In the genomic region with DNA sequence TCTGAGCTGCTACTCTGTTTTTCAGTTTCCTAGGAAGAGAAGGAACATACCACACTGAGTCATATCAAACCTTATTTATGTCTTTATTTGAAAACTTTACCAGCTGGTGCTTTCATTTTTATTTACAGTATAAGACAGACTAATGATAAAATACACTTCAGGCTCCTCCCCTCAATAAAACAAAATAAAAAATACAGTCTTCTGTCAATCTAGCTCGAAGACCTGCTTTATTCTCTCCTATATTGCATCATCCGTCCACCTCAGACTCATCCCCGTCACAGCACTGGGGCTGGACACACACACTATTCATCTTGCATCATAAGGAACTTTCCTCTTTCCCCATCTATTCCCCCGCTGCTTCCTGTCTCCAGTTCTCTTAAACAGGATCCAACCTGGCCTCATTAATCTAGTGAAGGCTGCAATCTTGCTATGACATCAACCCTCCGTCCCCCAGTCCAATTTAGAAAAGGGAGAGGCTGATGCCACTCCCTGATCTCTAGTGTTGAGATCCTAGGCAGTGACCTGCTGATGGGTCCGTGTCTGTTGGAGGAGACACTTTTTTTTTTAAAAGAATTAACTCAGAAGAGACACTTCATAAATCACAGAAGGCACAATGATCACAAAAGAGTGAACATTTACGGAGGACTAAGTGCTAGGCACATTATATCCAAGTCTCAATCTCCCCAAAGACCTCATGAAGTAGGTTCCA, we compare ENCODE assay signal across 1 cellular context.
TF ChIP-seq lines count a peak whose summit lies in the region.

No MANE protein-coding gene starts in this region.

TF ChIP-seq in HepG2, 621 proteins besides CTCF, POLR2A, EP300 and RAD21 (continues in another document):
- TF ChIP-seq, protein P1, sequence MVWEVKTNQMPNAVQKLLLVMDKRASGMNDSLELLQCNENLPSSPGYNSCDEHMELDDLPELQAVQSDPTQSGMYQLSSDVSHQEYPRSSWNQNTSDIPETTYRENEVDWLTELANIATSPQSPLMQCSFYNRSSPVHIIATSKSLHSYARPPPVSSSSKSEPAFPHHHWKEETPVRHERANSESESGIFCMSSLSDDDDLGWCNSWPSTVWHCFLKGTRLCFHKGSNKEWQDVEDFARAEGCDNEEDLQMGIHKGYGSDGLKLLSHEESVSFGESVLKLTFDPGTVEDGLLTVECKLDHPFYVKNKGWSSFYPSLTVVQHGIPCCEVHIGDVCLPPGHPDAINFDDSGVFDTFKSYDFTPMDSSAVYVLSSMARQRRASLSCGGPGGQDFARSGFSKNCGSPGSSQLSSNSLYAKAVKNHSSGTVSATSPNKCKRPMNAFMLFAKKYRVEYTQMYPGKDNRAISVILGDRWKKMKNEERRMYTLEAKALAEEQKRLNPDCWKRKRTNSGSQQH (CRISPR knock-in tag; IDR thresholded peaks at IDR 0.05; ENCODE audit: low read depth) = no peak
- TF ChIP-seq HIVEP1 (CRISPR knock-in tag; IDR thresholded peaks at IDR 0.05) = no peak
- TF ChIP-seq KLF15 (CRISPR knock-in tag; IDR thresholded peaks at IDR 0.05; ENCODE audit: borderline replicate concordance) = no peak
- 0 out of 2 replicates have a peak, but pooled peaks have one; percentile 9 for TF ChIP-seq REPIN1 (CRISPR knock-in tag; IDR thresholded peaks at IDR 0.05; ENCODE audit: borderline replicate concordance, low read depth)
- TF ChIP-seq DR1 (CRISPR knock-in tag; IDR thresholded peaks at IDR 0.05) = no peak
- no peak for TF ChIP-seq FOXM1 (CRISPR knock-in tag; IDR thresholded peaks at IDR 0.05)
- TF ChIP-seq, protein P2, sequence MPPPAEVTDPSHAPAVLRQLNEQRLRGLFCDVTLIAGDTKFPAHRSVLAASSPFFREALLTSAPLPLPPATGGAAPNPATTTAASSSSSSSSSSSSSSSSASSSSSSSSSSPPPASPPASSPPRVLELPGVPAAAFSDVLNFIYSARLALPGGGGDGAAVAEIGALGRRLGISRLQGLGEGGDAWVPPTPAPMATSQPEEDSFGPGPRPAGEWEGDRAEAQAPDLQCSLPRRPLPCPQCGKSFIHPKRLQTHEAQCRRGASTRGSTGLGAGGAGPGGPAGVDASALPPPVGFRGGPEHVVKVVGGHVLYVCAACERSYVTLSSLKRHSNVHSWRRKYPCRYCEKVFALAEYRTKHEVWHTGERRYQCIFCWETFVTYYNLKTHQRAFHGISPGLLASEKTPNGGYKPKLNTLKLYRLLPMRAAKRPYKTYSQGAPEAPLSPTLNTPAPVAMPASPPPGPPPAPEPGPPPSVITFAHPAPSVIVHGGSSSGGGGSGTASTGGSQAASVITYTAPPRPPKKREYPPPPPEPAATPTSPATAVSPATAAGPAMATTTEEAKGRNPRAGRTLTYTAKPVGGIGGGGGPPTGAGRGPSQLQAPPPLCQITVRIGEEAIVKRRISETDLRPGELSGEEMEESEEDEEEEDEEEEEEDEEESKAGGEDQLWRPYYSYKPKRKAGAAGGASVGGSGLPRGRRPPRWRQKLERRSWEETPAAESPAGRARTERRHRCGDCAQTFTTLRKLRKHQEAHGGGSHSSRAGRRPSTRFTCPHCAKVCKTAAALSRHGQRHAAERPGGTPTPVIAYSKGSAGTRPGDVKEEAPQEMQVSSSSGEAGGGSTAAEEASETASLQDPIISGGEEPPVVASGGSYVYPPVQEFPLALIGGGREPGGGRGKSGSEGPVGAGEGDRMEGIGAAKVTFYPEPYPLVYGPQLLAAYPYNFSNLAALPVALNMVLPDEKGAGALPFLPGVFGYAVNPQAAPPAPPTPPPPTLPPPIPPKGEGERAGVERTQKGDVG (CRISPR knock-in tag; IDR thresholded peaks at IDR 0.05; ENCODE audit: borderline replicate concordance) = no peak
- no peak for TF ChIP-seq NFKB2 (CRISPR knock-in tag; IDR thresholded peaks at IDR 0.05; ENCODE audit: borderline replicate concordance)
- no peak for TF ChIP-seq NRL (CRISPR knock-in tag; IDR thresholded peaks at IDR 0.05; ENCODE audit: borderline replicate concordance)
- TF ChIP-seq ZNF570 (CRISPR knock-in tag; IDR thresholded peaks at IDR 0.05; ENCODE audit: borderline replicate concordance) = no peak
- no peak for TF ChIP-seq ZNF275 (CRISPR knock-in tag; IDR thresholded peaks at IDR 0.05; ENCODE audit: borderline replicate concordance)
- TF ChIP-seq MED1 (CRISPR knock-in tag; IDR thresholded peaks at IDR 0.05) = no peak
- peak; percentile 56 for TF ChIP-seq KAT7 (CRISPR knock-in tag; IDR thresholded peaks at IDR 0.05; ENCODE audit: borderline replicate concordance)
- 0 out of 2 replicates have a peak, but pooled peaks have one; percentile 33 for TF ChIP-seq JUNB (CRISPR knock-in tag; IDR thresholded peaks at IDR 0.05; ENCODE audit: borderline replicate concordance)
- TF ChIP-seq ZSCAN21 (CRISPR knock-in tag; IDR thresholded peaks at IDR 0.05; ENCODE audit: borderline replicate concordance) = no peak
- TF ChIP-seq PLSCR1 (CRISPR knock-in tag; IDR thresholded peaks at IDR 0.05; ENCODE audit: borderline replicate concordance) = no peak
- TF ChIP-seq PAF1 (CRISPR knock-in tag; IDR thresholded peaks at IDR 0.05) = peak; percentile 10
- no peak for TF ChIP-seq ZNF660 (CRISPR knock-in tag; IDR thresholded peaks at IDR 0.05; ENCODE audit: borderline replicate concordance, low read depth)
- TF ChIP-seq AGO2 (optimal IDR thresholded peaks at IDR 0.05; ENCODE audit: low read depth, low read length) = peak; percentile 8
- no peak for TF ChIP-seq E2F5 (CRISPR knock-in tag; conservative IDR thresholded peaks at IDR 0.05)
- no peak for TF ChIP-seq ZNF460 (CRISPR knock-in tag; IDR thresholded peaks at IDR 0.05; ENCODE audit: borderline replicate concordance)
- TF ChIP-seq MLLT10 (CRISPR knock-in tag; IDR thresholded peaks at IDR 0.05) = 0 out of 2 replicates have a peak, but pooled peaks have one; percentile 26
- TF ChIP-seq KIAA2018 (CRISPR knock-in tag; IDR thresholded peaks at IDR 0.05; ENCODE audit: borderline replicate concordance) = no peak
- no peak for TF ChIP-seq THAP7 (CRISPR knock-in tag; IDR thresholded peaks at IDR 0.05)
- peak; percentile 43 for TF ChIP-seq POLR2AphosphoS5 (IDR thresholded peaks at IDR 0.05; ENCODE audit: low read depth, low read length)
- TF ChIP-seq KDM2A (CRISPR knock-in tag; IDR thresholded peaks at IDR 0.05; ENCODE audit: borderline replicate concordance, low read depth) = no peak
- TF ChIP-seq AKAP8 (CRISPR knock-in tag; IDR thresholded peaks at IDR 0.05) = no peak
- TF ChIP-seq SIX4 (CRISPR knock-in tag; IDR thresholded peaks at IDR 0.05) = no peak
- TF ChIP-seq CREB1 (IDR thresholded peaks at IDR 0.05) = peak; percentile 64
- no peak for TF ChIP-seq CREB1 (CRISPR knock-in tag; IDR thresholded peaks at IDR 0.05)
- no peak for TF ChIP-seq BRCA1 (CRISPR knock-in tag; IDR thresholded peaks at IDR 0.05)
- no peak for TF ChIP-seq ZFP1 (CRISPR knock-in tag; IDR thresholded peaks at IDR 0.05)
- TF ChIP-seq RFXANK (CRISPR knock-in tag; IDR thresholded peaks at IDR 0.05) = peak; percentile 44; the same call in 1 of the 2 replicates
- TF ChIP-seq HOXA5 (CRISPR knock-in tag; IDR thresholded peaks at IDR 0.05) = 0 out of 2 replicates have a peak, but pooled peaks have one; percentile 5
- TF ChIP-seq, protein P3, sequence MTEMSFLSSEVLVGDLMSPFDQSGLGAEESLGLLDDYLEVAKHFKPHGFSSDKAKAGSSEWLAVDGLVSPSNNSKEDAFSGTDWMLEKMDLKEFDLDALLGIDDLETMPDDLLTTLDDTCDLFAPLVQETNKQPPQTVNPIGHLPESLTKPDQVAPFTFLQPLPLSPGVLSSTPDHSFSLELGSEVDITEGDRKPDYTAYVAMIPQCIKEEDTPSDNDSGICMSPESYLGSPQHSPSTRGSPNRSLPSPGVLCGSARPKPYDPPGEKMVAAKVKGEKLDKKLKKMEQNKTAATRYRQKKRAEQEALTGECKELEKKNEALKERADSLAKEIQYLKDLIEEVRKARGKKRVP (CRISPR knock-in tag; IDR thresholded peaks at IDR 0.05) = peak; percentile 85 to 94
- TF ChIP-seq RNF219 (CRISPR knock-in tag; IDR thresholded peaks at IDR 0.05) = 0 out of 2 replicates have a peak, but pooled peaks have one; percentile 48
